1 cellular context compared by ENCODE assay signal in genomic region chr3:196967412-196968232, GRCh38.
TF ChIP-seq lines count a peak whose summit lies in the region.

No MANE protein-coding gene starts in this region.

TF ChIP-seq in HepG2, 621 proteins besides CTCF, POLR2A, EP300 and RAD21 (continued from another document):
- TF ChIP-seq ZNF816 (CRISPR knock-in tag; IDR thresholded peaks at IDR 0.05; ENCODE audit: borderline replicate concordance) (peak; percentile 44), ZSCAN21 (CRISPR knock-in tag; IDR thresholded peaks at IDR 0.05; ENCODE audit: borderline replicate concordance) (no peak), TGIF2 (CRISPR knock-in tag; IDR thresholded peaks at IDR 0.05) (no peak), HMGA1 (CRISPR knock-in tag; conservative IDR thresholded peaks at IDR 0.05) (no peak), ZNF446 (CRISPR knock-in tag; IDR thresholded peaks at IDR 0.05) (peak; percentile 57; the same call in 1 of the 2 replicates), ZNF713 (CRISPR knock-in tag; IDR thresholded peaks at IDR 0.05) (no peak), PHF21A (CRISPR knock-in tag; IDR thresholded peaks at IDR 0.05) (0 out of 2 replicates have a peak, but pooled peaks have one; percentile 25), HES4 (CRISPR knock-in tag; IDR thresholded peaks at IDR 0.05; ENCODE audit: borderline replicate concordance) (0 out of 2 replicates have a peak, but pooled peaks have one; percentile 64), BRD4 (CRISPR knock-in tag; IDR thresholded peaks at IDR 0.05) (peak; percentile 59; the same call in 1 of the 2 replicates), ZBTB38 (CRISPR knock-in tag; IDR thresholded peaks at IDR 0.05) (peak; percentile 98), ZNF407 (CRISPR knock-in tag; IDR thresholded peaks at IDR 0.05; ENCODE audit: not compliant biosample characterization) (peak; percentile 36), NFKB2 (CRISPR knock-in tag; IDR thresholded peaks at IDR 0.05; ENCODE audit: borderline replicate concordance) (0 out of 2 replicates have a peak, but pooled peaks have one; percentile 52), SNAPC2 (CRISPR knock-in tag; IDR thresholded peaks at IDR 0.05) (0 out of 2 replicates have a peak, but pooled peaks have one; percentile 22), SNRNP70 (IDR thresholded peaks at IDR 0.05; ENCODE audit: low read depth, low read length) (no peak), ESRRA (CRISPR knock-in tag; IDR thresholded peaks at IDR 0.05; ENCODE audit: low read depth) (0 out of 2 replicates have a peak, but pooled peaks have one; percentile 9), RAD51 (IDR thresholded peaks at IDR 0.05; ENCODE audit: borderline replicate concordance) (no peak), PREB (CRISPR knock-in tag; IDR thresholded peaks at IDR 0.05) (no peak), ETV5 (CRISPR knock-in tag; IDR thresholded peaks at IDR 0.05; ENCODE audit: borderline replicate concordance) (0 out of 2 replicates have a peak, but pooled peaks have one; percentile 6), MTERF4 (CRISPR knock-in tag; IDR thresholded peaks at IDR 0.05) (peak; percentile 93), PRPF4 (IDR thresholded peaks at IDR 0.05; ENCODE audit: low read depth, low read length, poor library complexity, severe bottlenecking) (peak; percentile 53), TAF1 (CRISPR knock-in tag; IDR thresholded peaks at IDR 0.05) (no peak), TCF7 (IDR thresholded peaks at IDR 0.05; ENCODE audit: low read depth) (no peak), RORA (CRISPR knock-in tag; IDR thresholded peaks at IDR 0.05) (0 out of 2 replicates have a peak, but pooled peaks have one; percentile 14), PHF20 (CRISPR knock-in tag; IDR thresholded peaks at IDR 0.05) (no peak), ZNF687 (CRISPR knock-in tag; IDR thresholded peaks at IDR 0.05) (peak; percentile 86; the same call in 1 of the 2 replicates), GLMP (CRISPR knock-in tag; IDR thresholded peaks at IDR 0.05; ENCODE audit: borderline replicate concordance) (no peak; the same call in 1 of the 2 replicates)
